ENCODE assay signal across 1 cellular context in genomic region chr14:74437654-74438053, GRCh38.
TF ChIP-seq lines count a peak whose summit lies in the region.

No MANE protein-coding gene starts in this region.

TF ChIP-seq in A549, 52 proteins besides CTCF, POLR2A, EP300 and RAD21:
- TF ChIP-seq CHD2 (IDR thresholded peaks at IDR 0.05; ENCODE audit: low read length, partially characterized antibody) (no peak), REST (IDR thresholded peaks at IDR 0.05) (peak; percentile 87)
TF ChIP-seq in A549: peak in this region for 1.
